Comparison of ENCODE assay signal across 21 cellular contexts in the genomic region with DNA sequence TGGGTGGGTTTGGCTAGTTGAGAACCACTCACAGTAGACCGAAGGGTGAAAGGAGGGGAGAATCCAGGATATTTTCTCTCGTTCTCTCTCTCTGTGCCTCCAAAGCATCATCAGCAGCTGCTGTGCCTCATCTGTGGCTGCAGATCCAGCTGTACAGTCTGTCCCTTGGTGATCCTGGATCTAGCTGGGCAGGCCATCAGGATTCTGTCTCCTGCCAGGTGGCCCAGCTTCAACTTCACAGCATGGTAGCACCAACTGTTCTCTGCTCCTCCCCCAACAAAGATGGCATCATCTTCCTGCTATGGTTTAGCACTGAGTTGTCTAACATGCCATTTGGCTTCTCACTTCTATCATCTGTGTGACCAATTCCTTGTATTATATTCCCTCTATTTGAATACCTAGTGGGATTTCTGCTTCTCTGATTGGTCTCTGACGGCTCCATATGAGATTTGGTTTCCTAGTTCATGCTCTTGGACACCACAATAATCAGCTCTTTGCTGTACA. TPM values are rescaled to one million over a fixed set of nuclear protein-coding genes. Genes with fewer than 3 reads are reported as not detected.
DNase-seq lines count a peak whose midpoint lies in the region; ATAC-seq, FAIRE-seq and TF ChIP-seq lines count a peak whose summit lies in the region.
"Had no signal": no experiment of that assay in that cellular context is flagged by ENCODE, and none has a peak within 500 bp of the region (broad histone marks: within the 10 kb centered on the region; RNA-seq: fewer than 3 reads in every experiment).

No MANE protein-coding gene starts in this region.

- H3K27ac ChIP-seq in A673 (ENCODE audit: low read depth, low read length, poor library complexity, severe bottlenecking): peak overlapping the region; percentile 97
- H3K27ac ChIP-seq in gastroesophageal sphincter: no peak overlapping the region
- no peak overlapping the region for H3K27ac ChIP-seq in neuronal stem cell (replicated peaks; ENCODE audit: low read length)
- H3K27ac ChIP-seq: SJSA1 had no signal

- no peak overlapping the region for H4K8ac ChIP-seq in neuronal stem cell (ENCODE audit: low read depth, low read length)

- intact Hi-C loops in A673 (cut with micrococcal nuclease; ENCODE audit: unreplicated experiment): loop anchor here (2.0 kb wide), 1 partner anchor 64 kb away; no protein-coding TSS in a partner anchor

- FAIRE-seq in HTR-8/SVneo (lab: Jason Lieb, UNC): peak; percentile 70
- FAIRE-seq: A204.1, GM12892, GM18507, HepG2 had no signal

- H2BK5ac ChIP-seq in neuronal stem cell (ENCODE audit: low read length): no peak overlapping the region

- POLR2A ChIA-PET in A673 (lab: Charles Lee; ENCODE audit: low non-redundant PET): no interaction called here

- H2BK12ac ChIP-seq in neuronal stem cell (ENCODE audit: low read length): no peak overlapping the region

- no peak overlapping the region for H2BK120ac ChIP-seq in neuronal stem cell (ENCODE audit: low read depth, low read length)

- H3K36me3 ChIP-seq in A673 (ENCODE audit: insufficient read depth, low read length, poor library complexity, severe bottlenecking) (no peaks in the 10 kb centered on the region), gastroesophageal sphincter (no peaks in the 10 kb centered on the region), neuronal stem cell (replicated peaks in 1 of 2; ENCODE audit: control insufficient read depth in 2 of 2, insufficient read depth in 2 of 2, low read length in 2 of 2) (no peaks in the 10 kb centered on the region)
- H3K36me3 ChIP-seq: SJSA1 had no signal

- WGBS in gastroesophageal sphincter (ENCODE audit: low coverage in 1 of 2), 2 donors: 50 to 58% methylated on average over 2 of the region's 3 CpGs
- WGBS in neuronal stem cell (ENCODE audit: extremely low coverage in 2 of 2, insufficient read length in 2 of 2, insufficient replicate concordance in 1 of 2), 2 donors: no CpG with 5 or more reads among the region's 3 CpGs

- no peak overlapping the region for H3K4me3 ChIP-seq in A673 (ENCODE audit: low read depth, low read length, poor library complexity, severe bottlenecking)
- no peak overlapping the region for H3K4me3 ChIP-seq in gastroesophageal sphincter
- H3K4me3 ChIP-seq in neuronal stem cell (ENCODE audit: low read length in 2 of 2): no peak overlapping the region
- H3K4me3 ChIP-seq: SJSA1 had no signal

- H3K4me1 ChIP-seq in A673 (ENCODE audit: insufficient read depth, low read length, poor library complexity, severe bottlenecking): peaks cover 55% of the 10 kb centered on the region
- peaks cover 0 to 7% (median 0%) of the 10 kb centered on the region in 3 donors for H3K4me1 ChIP-seq in gastroesophageal sphincter
- no peaks in the 10 kb centered on the region for H3K4me1 ChIP-seq in neuronal stem cell (ENCODE audit: control insufficient read depth in 2 of 2, insufficient read depth in 1 of 2, low read depth in 1 of 2, low read length in 2 of 2)

- H3K14ac ChIP-seq in neuronal stem cell (ENCODE audit: low read length): no peak overlapping the region

- H3K9me3 ChIP-seq in A673 (ENCODE audit: low read depth, low read length, poor library complexity, severe bottlenecking): peaks cover 11% of the 10 kb centered on the region
- H3K9me3 ChIP-seq in gastroesophageal sphincter: peaks cover 0 to 12% (median 0%) of the 10 kb centered on the region in 3 donors
- H3K9me3 ChIP-seq in neuronal stem cell (replicated peaks in 1 of 2; ENCODE audit: control insufficient read depth in 2 of 2, insufficient read depth in 1 of 2, low read depth in 1 of 2, low read length in 2 of 2): no peaks in the 10 kb centered on the region

- no peak overlapping the region for H2AK5ac ChIP-seq in neuronal stem cell (ENCODE audit: low read depth, low read length)

- no peak overlapping the region for H2BK15ac ChIP-seq in neuronal stem cell (ENCODE audit: low read length)

- no peak overlapping the region for H3K23ac ChIP-seq in neuronal stem cell (ENCODE audit: low read depth, low read length, poor library complexity)

- no peaks in the 10 kb centered on the region for H3K79me1 ChIP-seq in neuronal stem cell (ENCODE audit: low read depth, low read length)

- ATAC-seq in GM19452 (IDR thresholded peaks at IDR 0.05; ENCODE audit: unreplicated experiment) (no peak), gastroesophageal sphincter (no peak)
- ATAC-seq: CD8-positive, alpha-beta T cell; HCT116; HepG2; Panc1 had no signal

- no peak for TF ChIP-seq EP300 in gastroesophageal sphincter (IDR thresholded peaks at IDR 0.05)

- H3K4ac ChIP-seq in neuronal stem cell (ENCODE audit: low read length): no peak overlapping the region

- no peak for TF ChIP-seq POLR2A in gastroesophageal sphincter (IDR thresholded peaks at IDR 0.05)

- H3K27me3 ChIP-seq in A673 (replicated peaks; ENCODE audit: insufficient read depth, low read depth, low read length, poor library complexity): no peaks in the 10 kb centered on the region
- peaks cover 11% of the 10 kb centered on the region for H3K27me3 ChIP-seq in gastroesophageal sphincter
- peaks cover 0 to 9% (median 0%) of the 10 kb centered on the region in 3 experiments for H3K27me3 ChIP-seq in neuronal stem cell (ENCODE audit: control insufficient read depth in 3 of 3, insufficient read depth in 3 of 3, low read depth in 1 of 3, low read length in 3 of 3)
- H3K27me3 ChIP-seq: SJSA1 had no signal

- H3K4me2 ChIP-seq in neuronal stem cell (ENCODE audit: insufficient read depth, low read length, poor library complexity, severe bottlenecking): no peak overlapping the region

- no TSS peak for BruUV-seq in A673 (replicated peaks; lab: Mats Ljungman, UMichigan)

- no peak overlapping the region for H3K9ac ChIP-seq in neuronal stem cell (ENCODE audit: low read depth, low read length, poor library complexity)

- TF ChIP-seq CTCF in A673 (conservative IDR thresholded peaks at IDR 0.05; ENCODE audit: low read depth, low read length): no peak
- TF ChIP-seq CTCF in gastroesophageal sphincter (IDR thresholded peaks at IDR 0.05): no peak

- H2AFZ ChIP-seq in neuronal stem cell (ENCODE audit: low read length): no peak overlapping the region

- no peak overlapping the region for H3K18ac ChIP-seq in neuronal stem cell (ENCODE audit: low read length)

- CTCF ChIA-PET in A673 (lab: Charles Lee): interaction anchor here (0.7 to 0.9 kb wide), 2 partner anchors 12 to 67 kb away, joined by 4 to 5 read pairs; no protein-coding TSS in a partner anchor

- no peak overlapping the region for H4K91ac ChIP-seq in neuronal stem cell (ENCODE audit: low read depth, low read length, poor library complexity)

- DNase-seq in A673 (ENCODE audit: low spot score) (peak; percentile 86), HTR-8/SVneo (ENCODE audit: insufficient read length, low spot score) (no peak), NCI-H446 treated with DMSO at 0.1 percent for 48 hours (lab: John Stamatoyannopoulos, UW) (peak; percentile 85), myocyte (ENCODE audit: low read depth) (peak; percentile 89), ecto neural progenitor cell (ENCODE audit: low spot score) (no peak), neuronal stem cell (ENCODE audit: low spot score) (no peak)
- DNase-seq: Calu3; CD8-positive, alpha-beta T cell; GOT3; KBM-7; MV-4-11; NCI-H2029 had no signal

RNA-seq across cellular contexts. Expression of a gene that starts 28.6 kb away (rescaled TPM):
- 23.5 and 26.1 TPM in 2 replicates for total RNA-seq in A673 (2021)
- total RNA-seq in myocyte: 27.6 and 36.3 TPM in 2 replicates
- 9.9 TPM for polyA plus RNA-seq in myocyte (2012)
- 100 to 1,000 TPM in 1 of 4 donors, 10 to 100 TPM in 3; 42.6 to 101 (median 51.3) TPM for total RNA-seq in gastroesophageal sphincter
- 4.5 TPM for polyA plus RNA-seq in neuronal stem cell (2013, experiment 1 of 2)
- 4.9 TPM for polyA plus RNA-seq in neuronal stem cell (2013, experiment 2 of 2)

Comparison
In these comparisons a context has a peak if more than half of its experiments do, and no peak if none do; other contexts are left out.
1. DNase-seq: peak in A673 (single experiment), NCI-H446 treated with DMSO at 0.1 percent for 48 hours (single experiment) and myocyte (single experiment); none in HTR-8/SVneo (single experiment), ecto neural progenitor cell (single experiment) and neuronal stem cell (single experiment).